Comparison of ENCODE assay signal across 11 cellular contexts in genomic region chr3:127779747-127780146, GRCh38. TPM values are rescaled to one million over a fixed set of nuclear protein-coding genes. Genes with fewer than 3 reads are reported as not detected.
A peak's percentile ranks its signal among the peaks of the same experiment; 100 is the strongest.
DNase-seq lines count a peak whose midpoint lies in the region; ATAC-seq, FAIRE-seq and TF ChIP-seq lines count a peak whose summit lies in the region.
"Had no signal": no experiment of that assay in that cellular context is flagged by ENCODE, and none has a peak within 500 bp of the region (broad histone marks: within the 10 kb centered on the region; RNA-seq: fewer than 3 reads in every experiment).

No MANE protein-coding gene starts in this region.

- no peak overlapping the region for H3K4me2 ChIP-seq in IMR-90 (ENCODE audit: low read depth, low read length)
- no peak overlapping the region for H3K4me2 ChIP-seq in smooth muscle cell

- no peak overlapping the region; the same call in 1 of the 2 replicates for H4K91ac ChIP-seq in IMR-90 (ENCODE audit: insufficient read depth, low read depth, low read length)

- H3K23ac ChIP-seq in IMR-90 (ENCODE audit: low read depth, low read length) = peak overlapping the region; percentile 26; the same call in 1 of the 2 replicates

- H2AK9ac ChIP-seq in IMR-90 (replicated peaks; ENCODE audit: low read depth, low read length, poor library complexity) = no peak overlapping the region

- FAIRE-seq in bronchial epithelial cell (lab: Jason Lieb, UNC) = peak; percentile 52

- no peak overlapping the region for H4K5ac ChIP-seq in IMR-90 (ENCODE audit: low read depth, low read length)

- H3K4me1 ChIP-seq in IMR-90 (ENCODE audit: control insufficient read depth, insufficient read depth, low read length) = peaks cover 34% of the 10 kb centered on the region
- H3K4me1 ChIP-seq in smooth muscle cell (ENCODE audit: low read depth) = peaks cover 5% of the 10 kb centered on the region

- no peak overlapping the region for H3K4me3 ChIP-seq in IMR-90 (ENCODE audit: insufficient read depth, low read depth, low read length)
- no peak overlapping the region for H3K4me3 ChIP-seq in bronchial epithelial cell (ENCODE audit: low read depth, low read length)
- H3K4me3 ChIP-seq in smooth muscle cell = no peak overlapping the region

- H3K27me3 ChIP-seq in IMR-90 (ENCODE audit: control insufficient read depth, insufficient read depth, low read length) (no peaks in the 10 kb centered on the region), bronchial epithelial cell (ENCODE audit: control insufficient read depth, insufficient read depth, low read length) (no peaks in the 10 kb centered on the region), smooth muscle cell (ENCODE audit: low read depth) (no peaks in the 10 kb centered on the region)

- H3F3A ChIP-seq in smooth muscle cell (ENCODE audit: low read depth) = peaks cover 4% of the 10 kb centered on the region

- no peak overlapping the region for H3K56ac ChIP-seq in IMR-90 (ENCODE audit: extremely low read depth, insufficient read depth, low read length)

- CTCF ChIA-PET in IMR-90 (lab: Yijun Ruan, JAX) = interaction anchor here (0.6 to 0.7 kb wide), 2 partner anchors 37 to 83 kb away, joined by 3 read pairs; no protein-coding TSS in a partner anchor

- H3K9me3 ChIP-seq in IMR-90 (ENCODE audit: control insufficient read depth, insufficient read depth, low read length) (peaks cover 4% of the 10 kb centered on the region), smooth muscle cell (replicated peaks; ENCODE audit: low read depth) (no peaks in the 10 kb centered on the region)

- H3K9me1 ChIP-seq in IMR-90 (ENCODE audit: insufficient read depth, low read length) = peaks cover 30% of the 10 kb centered on the region

- TF ChIP-seq POLR2A in IMR-90 (IDR thresholded peaks at IDR 0.05; ENCODE audit: low read depth, low read length) = no peak

- H3K14ac ChIP-seq in IMR-90 (replicated peaks; ENCODE audit: low read depth, low read length) = peak overlapping the region; percentile 84

- H3K9me3 Mint-ChIP-seq in endothelial cell (ENCODE audit: unreplicated experiment) = peaks cover 5% of the 10 kb centered on the region

- H2AFZ ChIP-seq in IMR-90 (replicated peaks; ENCODE audit: low read length, poor library complexity) (no peak overlapping the region), smooth muscle cell (ENCODE audit: low read depth) (no peak overlapping the region)

- no peaks in the 10 kb centered on the region; the same call in 1 of the 2 replicates for H4K20me1 ChIP-seq in IMR-90 (ENCODE audit: insufficient read depth, low read length)
- no peaks in the 10 kb centered on the region for H4K20me1 ChIP-seq in smooth muscle cell (ENCODE audit: low read depth)

- H3K36me3 Mint-ChIP-seq in endothelial cell (ENCODE audit: low read depth, unreplicated experiment) = peaks cover 5% of the 10 kb centered on the region

- DNase-seq in NCI-H2029 (lab: John Stamatoyannopoulos, UW) (peak; percentile 49), NCI-H2029 treated with DMSO at 0.1 percent for 48 hours (lab: John Stamatoyannopoulos, UW) (no peak), IMR-90 (peak; percentile 69), bronchial epithelial cell (ENCODE audit: low read depth) (peak; percentile 81), smooth muscle cell (lab: John Stamatoyannopoulos, UW; ENCODE audit: unreplicated experiment) (no peak), endothelial cell (ENCODE audit: low spot score) (no peak), NCI-H2171 (lab: John Stamatoyannopoulos, UW) (no peak), DMS79 (lab: John Stamatoyannopoulos, UW) (no peak)
- DNase-seq: hippocampal formation, NCI-H774 had no signal

- H3K4ac ChIP-seq in IMR-90 (ENCODE audit: low read depth, low read length) = peak overlapping the region; percentile 79

- 70% methylated on average over 2 of the region's 3 CpGs; no CpG with 5 or more reads in 1 of the 2 experiments for WGBS in IMR-90 (ENCODE audit: extremely low coverage in 2 of 2, insufficient read length in 1 of 2), 2 experiments
- 66% methylated on average over 3 of the region's 3 CpGs for WGBS in smooth muscle cell (ENCODE audit: low lambda C conversion rate)

- intact Hi-C loops in IMR-90 (cut with micrococcal nuclease) = no loop called here

- H3K36me3 ChIP-seq in IMR-90 (ENCODE audit: control insufficient read depth, insufficient read depth, low read length) (no peaks in the 10 kb centered on the region; the same call in 1 of the 2 replicates), bronchial epithelial cell (ENCODE audit: control insufficient read depth, insufficient read depth, low read length) (peaks cover 4% of the 10 kb centered on the region), smooth muscle cell (ENCODE audit: low read depth) (no peaks in the 10 kb centered on the region)

- dilution Hi-C loops in IMR-90 (cut with HindIII; ENCODE audit: low sequenced_read_pairs, unreplicated experiment) = no loop called here

- 0 out of 2 replicates have a peak overlapping the region, but pooled peaks have one; percentile 32 for H2BK20ac ChIP-seq in IMR-90 (ENCODE audit: low read depth, low read length)

- peak overlapping the region; percentile 70 for H2BK120ac ChIP-seq in IMR-90 (ENCODE audit: low read depth, low read length)

- peak overlapping the region; percentile 77; the same call in 1 of the 2 replicates for H2AK5ac ChIP-seq in IMR-90 (ENCODE audit: low read depth, low read length)

- peaks cover 41 to 85% of the 10 kb centered on the region in 2 experiments for H3K79me1 ChIP-seq in IMR-90 (ENCODE audit: low read depth in 1 of 2, low read length in 2 of 2)

- no peak for ATAC-seq in IMR-90 (ENCODE audit: low read depth)

- H3K9ac ChIP-seq in IMR-90 (ENCODE audit: low read depth, low read length) = no peak overlapping the region
- H3K9ac ChIP-seq in smooth muscle cell (ENCODE audit: low read depth) = no peak overlapping the region

- peak overlapping the region in 1 of 2 experiments; percentile 62; a peak in 1 of 4 replicates for H4K8ac ChIP-seq in IMR-90 (ENCODE audit: low read depth in 2 of 2, low read length in 2 of 2)

- in situ Hi-C loops in IMR-90 (cut with MboI; ENCODE audit: low sequenced_read_pairs) = no loop called here

- H2BK15ac ChIP-seq in IMR-90 (ENCODE audit: low read depth, low read length) = peak overlapping the region; percentile 23; the same call in 1 of the 3 replicates

- H3K27ac ChIP-seq in IMR-90 (ENCODE audit: insufficient read depth, low read length) (no peak overlapping the region), smooth muscle cell (ENCODE audit: low read depth) (peak overlapping the region; percentile 32)

- peak overlapping the region; percentile 41 for H2BK5ac ChIP-seq in IMR-90 (ENCODE audit: low read depth, low read length, poor library complexity, severe bottlenecking)

- no peak for TF ChIP-seq RAD21 in IMR-90 (IDR thresholded peaks at IDR 0.05; ENCODE audit: low read length)

- peak overlapping the region; percentile 0; the same call in 1 of the 2 replicates for H3K18ac ChIP-seq in IMR-90 (ENCODE audit: low read depth, low read length)

- no peak for TF ChIP-seq CTCF in IMR-90 (conservative IDR thresholded peaks at IDR 0.05; ENCODE audit: low read depth, low read length)
- TF ChIP-seq CTCF in bronchial epithelial cell (IDR thresholded peaks at IDR 0.05; ENCODE audit: insufficient read depth, low read length, severe bottlenecking) = no peak
- no peak for TF ChIP-seq CTCF in smooth muscle cell (IDR thresholded peaks at IDR 0.05; ENCODE audit: borderline replicate concordance, insufficient read depth, poor library complexity, severe bottlenecking)
- TF ChIP-seq CTCF in endothelial cell (IDR thresholded peaks at IDR 0.05; ENCODE audit: unreplicated experiment) = no peak

- no peak overlapping the region for H3K27ac Mint-ChIP-seq in endothelial cell (ENCODE audit: unreplicated experiment)
- H3K27ac Mint-ChIP-seq: activated T-cell treated with anti-CD3 and anti-CD28 coated beads, Interleukin-2, amount 50 U/mL, for 72 hours had no signal

- H3K79me2 ChIP-seq in smooth muscle cell (ENCODE audit: low read depth) = no peaks in the 10 kb centered on the region

- H3K4me3 Mint-ChIP-seq in endothelial cell (ENCODE audit: unreplicated experiment) = no peak overlapping the region
- H3K4me3 Mint-ChIP-seq: activated T-cell treated with anti-CD3 and anti-CD28 coated beads, Interleukin-2, amount 50 U/mL, for 72 hours had no signal

- POLR2A ChIA-PET in IMR-90 (lab: Charles Lee; ENCODE audit: unreplicated experiment) = no interaction called here

- BruUV-seq in IMR-90 (replicated peaks; lab: Mats Ljungman, UMichigan) = no TSS peak

- H3K4me1 Mint-ChIP-seq in endothelial cell (ENCODE audit: unreplicated experiment) = peaks cover 15% of the 10 kb centered on the region

- peaks cover 3% of the 10 kb centered on the region for H3K27me3 Mint-ChIP-seq in endothelial cell (ENCODE audit: unreplicated experiment)

TF ChIP-seq in IMR-90, 13 proteins besides CTCF, POLR2A, EP300 and RAD21:
- TF ChIP-seq MAFK (IDR thresholded peaks at IDR 0.05; ENCODE audit: low read depth, low read length) (no peak), RCOR1 (IDR thresholded peaks at IDR 0.05; ENCODE audit: insufficient replicate concordance, low read length) (no peak), CHD1 (IDR thresholded peaks at IDR 0.05; ENCODE audit: low read depth, low read length) (no peak), ELK1 (IDR thresholded peaks at IDR 0.05; ENCODE audit: borderline replicate concordance, low read depth, low read length) (no peak), CEBPB (IDR thresholded peaks at IDR 0.05; ENCODE audit: low read depth, low read length) (no peak), BHLHE40 (IDR thresholded peaks at IDR 0.05; ENCODE audit: low read depth, low read length) (no peak), FOS (IDR thresholded peaks at IDR 0.05; ENCODE audit: low read depth, low read length) (no peak), NFE2L2 (IDR thresholded peaks at IDR 0.05; ENCODE audit: low read depth, low read length) (0 out of 2 replicates have a peak, but pooled peaks have one; percentile 18)
TF ChIP-seq in IMR-90: peak in this region for 1.

RNA-seq across cellular contexts. Expression of gene MGLL, which starts 42.6 kb away (rescaled TPM):
- total RNA-seq in IMR-90 (2012; rRNA removed) = 23.6 and 23.7 TPM in 2 replicates
- polyA plus RNA-seq in IMR-90 (2012; rRNA removed) = 59.9 and 60.6 TPM in 2 replicates
- polyA plus RNA-seq in IMR-90 (2012; cell fraction: cytosol; rRNA removed) = 33.0 and 76.1 TPM in 2 replicates
- polyA plus RNA-seq in IMR-90 (2012; cell fraction: nucleus; rRNA removed; ENCODE audit: low replicate concordance) = 37.3 and 45.7 TPM in 2 replicates
- total RNA-seq in bronchial epithelial cell = 25.5 and 47.9 TPM in 2 replicates
- 4.4 and 13.6 TPM in 2 replicates for total RNA-seq in smooth muscle cell
- 22.5 and 37.3 TPM in 2 replicates for polyA plus RNA-seq in smooth muscle cell
- total RNA-seq in endothelial cell (ENCODE audit: unreplicated experiment) = 0.97 TPM

Comparison
In these comparisons a context has a peak if more than half of its experiments do, and no peak if none do; other contexts are left out.
1. DNase-seq: peak in NCI-H2029 (single experiment), IMR-90 (single experiment) and bronchial epithelial cell (single experiment); none in NCI-H2029 treated with DMSO at 0.1 percent for 48 hours (single experiment), smooth muscle cell (single experiment), endothelial cell (single experiment), NCI-H2171 (single experiment) and DMS79 (single experiment).